Comparison of ENCODE assay signal across 1 cellular context in the genomic region with DNA sequence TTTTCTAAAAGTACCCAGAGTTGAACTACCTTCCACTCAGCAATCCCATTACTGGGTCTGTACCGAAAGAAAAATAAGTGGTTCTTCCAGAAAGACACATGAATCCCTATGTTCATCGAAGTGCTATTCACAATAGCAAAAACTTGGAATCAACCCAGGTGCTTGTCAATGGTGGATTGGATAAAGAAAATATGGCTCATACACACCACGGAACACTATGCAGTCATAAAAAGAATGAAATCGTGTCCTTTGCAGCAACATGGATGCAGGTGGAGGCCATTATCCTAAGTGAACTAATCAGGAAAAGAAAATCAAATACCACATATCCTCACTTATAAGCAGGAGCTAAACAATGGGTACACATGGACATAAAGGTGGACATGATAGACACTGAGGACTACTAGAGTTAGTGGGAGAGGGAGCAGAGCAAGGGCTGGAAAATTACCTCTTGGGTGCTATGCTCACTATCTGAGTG.
TF ChIP-seq lines count a peak whose summit lies in the region.

No MANE protein-coding gene starts in this region.

TF ChIP-seq in IMR-90, 13 proteins besides CTCF, POLR2A, EP300 and RAD21:
- no peak for TF ChIP-seq SMC3 (IDR thresholded peaks at IDR 0.05; ENCODE audit: low read depth, low read length)
- no peak for TF ChIP-seq MAZ (IDR thresholded peaks at IDR 0.05; ENCODE audit: borderline replicate concordance, low read depth, low read length)
- TF ChIP-seq MXI1 (IDR thresholded peaks at IDR 0.05; ENCODE audit: borderline replicate concordance, low read depth, low read length): no peak
